24 cellular contexts compared by ENCODE assay signal in the genomic region with DNA sequence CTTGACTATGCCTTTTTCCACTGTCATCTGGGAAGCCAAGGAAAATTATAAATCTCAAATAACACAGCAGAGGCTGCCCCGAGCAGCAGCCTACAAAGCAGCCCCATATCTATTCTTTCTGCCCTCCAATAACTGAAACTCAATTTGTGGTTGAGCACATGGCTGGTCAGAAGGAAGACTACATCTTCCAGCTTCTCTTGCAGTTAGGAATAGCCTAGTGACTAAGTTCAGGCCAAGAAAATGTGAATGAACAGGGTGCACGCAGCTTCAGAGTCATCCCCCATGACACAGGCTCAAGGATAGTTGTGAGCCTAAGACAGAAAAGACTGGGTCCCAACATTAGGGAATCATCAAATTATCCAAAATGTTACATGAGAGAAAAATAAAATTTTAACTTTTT.
"Had no signal": no experiment of that assay in that cellular context is flagged by ENCODE, and none has a peak within 500 bp of the region (broad histone marks: within the 10 kb centered on the region; RNA-seq: fewer than 3 reads in every experiment).

No MANE protein-coding gene starts in this region.

- H3K36me3 ChIP-seq: brain microvascular endothelial cell, cardiac muscle cell had no signal

- H3K27me3 Mint-ChIP-seq: activated CD4-positive, alpha-beta T cell treated with anti-CD3 and anti-CD28 coated beads for 36 hours; activated CD8-positive, alpha-beta T cell treated with anti-CD3 and anti-CD28 coated beads for 36 hours; activated naive CD4-positive, alpha-beta T cell treated with anti-CD3 and anti-CD28 coated beads, Interleukin-2, amount 10 ng/mL, durations not matched to agents 7 days and 5 days; activated naive CD8-positive, alpha-beta T cell treated with anti-CD3 and anti-CD28 coated beads for 36 hours had no signal

- H3K4me1 Mint-ChIP-seq: activated naive CD4-positive, alpha-beta T cell treated with anti-CD3 and anti-CD28 coated beads, Interleukin-2, amount 10 ng/mL, durations not matched to agents 7 days and 5 days had no signal

- H3K27ac Mint-ChIP-seq: activated CD4-positive, alpha-beta T cell treated with anti-CD3 and anti-CD28 coated beads for 36 hours; activated CD8-positive, alpha-beta T cell treated with anti-CD3 and anti-CD28 coated beads for 36 hours; activated naive CD4-positive, alpha-beta T cell treated with anti-CD3 and anti-CD28 coated beads, Interleukin-2, amount 10 ng/mL, durations not matched to agents 7 days and 5 days; activated naive CD8-positive, alpha-beta T cell treated with anti-CD3 and anti-CD28 coated beads for 36 hours; activated T-cell treated with anti-CD3 and anti-CD28 coated beads, Interleukin-2, amount 50 U/mL, for 72 hours; activated T-helper 2 cell treated with anti-CD3 and anti-CD28 coated beads, Interferon-gamma antibody, Interleukin-2, Interleukin-4, amounts not matched to agents 10 μg/mL and 5 μg/mL and 100 μg/mL, durations not matched to agents 14 hours and 24 hours and 36 hours had no signal

- DNase-seq: activated CD4-positive, alpha-beta T cell treated with anti-CD3 and anti-CD28 coated beads for 36 hours; activated CD4-positive, alpha-beta T cell treated with anti-CD3 and anti-CD28 coated beads, Interleukin-2, amount 50 U/mL, for 1 hour; activated CD8-positive, alpha-beta memory T cell treated with anti-CD3 and anti-CD28 coated beads, Interleukin-2, amount 50 U/mL, for 4 hours; activated CD8-positive, alpha-beta T cell treated with anti-CD3 and anti-CD28 coated beads for 36 hours; activated gamma-delta T cell treated with Interleukin-2 at 50 U/mL for 16 hours; activated naive CD4-positive, alpha-beta T cell treated with anti-CD3 and anti-CD28 coated beads, Interleukin-2, amount 10 ng/mL, durations not matched to agents 7 days and 5 days; activated naive CD8-positive, alpha-beta T cell treated with anti-CD3 and anti-CD28 coated beads for 36 hours; activated T-cell treated with anti-CD3 and anti-CD28 coated beads, Interleukin-2, amount 50 U/mL, for 72 hours; brain microvascular endothelial cell; KG1; NCI-H1105 treated with DMSO at 0.1 percent for 48 hours; NCI-H146; NCI-H187 treated with DMSO at 0.1 percent for 48 hours; NCI-H2081 treated with DMSO at 0.1 percent for 48 hours; NCI-H446; NCI-H524; RPMI8226; SK-N-SH; T-helper 1 cell had no signal

- H3K9ac ChIP-seq: SK-N-SH had no signal

- H3K27me3 ChIP-seq: brain microvascular endothelial cell, cardiac muscle cell had no signal

- H3K4me3 ChIP-seq: cardiac muscle cell had no signal

- H3K9me3 Mint-ChIP-seq: activated CD8-positive, alpha-beta T cell treated with anti-CD3 and anti-CD28 coated beads for 36 hours; activated naive CD4-positive, alpha-beta T cell treated with anti-CD3 and anti-CD28 coated beads, Interleukin-2, amount 10 ng/mL, durations not matched to agents 7 days and 5 days; activated T-cell treated with anti-CD3 and anti-CD28 coated beads, Interleukin-2, amount 50 U/mL, for 72 hours; activated T-helper 2 cell treated with anti-CD3 and anti-CD28 coated beads, Interferon-gamma antibody, Interleukin-2, Interleukin-4, amounts not matched to agents 10 μg/mL and 5 μg/mL and 100 μg/mL, durations not matched to agents 14 hours and 24 hours and 36 hours had no signal

- ATAC-seq: activated CD4-positive, alpha-beta T cell treated with anti-CD3 and anti-CD28 coated beads for 36 hours; activated CD8-positive, alpha-beta T cell treated with anti-CD3 and anti-CD28 coated beads for 36 hours; activated T-cell treated with anti-CD3 and anti-CD28 coated beads, Interleukin-2, amount 50 U/mL, for 72 hours; Panc1; Right ventricle myocardium inferior had no signal

- H3K9me3 ChIP-seq: SK-N-SH had no signal

- H3K4me3 Mint-ChIP-seq: activated CD4-positive, alpha-beta T cell treated with anti-CD3 and anti-CD28 coated beads for 36 hours; activated CD8-positive, alpha-beta T cell treated with anti-CD3 and anti-CD28 coated beads for 36 hours; activated naive CD4-positive, alpha-beta T cell treated with anti-CD3 and anti-CD28 coated beads, Interleukin-2, amount 10 ng/mL, durations not matched to agents 7 days and 5 days; activated naive CD8-positive, alpha-beta T cell treated with anti-CD3 and anti-CD28 coated beads for 36 hours; activated T-cell treated with anti-CD3 and anti-CD28 coated beads, Interleukin-2, amount 50 U/mL, for 72 hours had no signal

- H3K4me2 ChIP-seq: SK-N-SH had no signal

- H3K27ac ChIP-seq: brain microvascular endothelial cell, cardiac muscle cell, VCaP had no signal
